8 cellular contexts compared by ENCODE assay signal in the genomic region with DNA sequence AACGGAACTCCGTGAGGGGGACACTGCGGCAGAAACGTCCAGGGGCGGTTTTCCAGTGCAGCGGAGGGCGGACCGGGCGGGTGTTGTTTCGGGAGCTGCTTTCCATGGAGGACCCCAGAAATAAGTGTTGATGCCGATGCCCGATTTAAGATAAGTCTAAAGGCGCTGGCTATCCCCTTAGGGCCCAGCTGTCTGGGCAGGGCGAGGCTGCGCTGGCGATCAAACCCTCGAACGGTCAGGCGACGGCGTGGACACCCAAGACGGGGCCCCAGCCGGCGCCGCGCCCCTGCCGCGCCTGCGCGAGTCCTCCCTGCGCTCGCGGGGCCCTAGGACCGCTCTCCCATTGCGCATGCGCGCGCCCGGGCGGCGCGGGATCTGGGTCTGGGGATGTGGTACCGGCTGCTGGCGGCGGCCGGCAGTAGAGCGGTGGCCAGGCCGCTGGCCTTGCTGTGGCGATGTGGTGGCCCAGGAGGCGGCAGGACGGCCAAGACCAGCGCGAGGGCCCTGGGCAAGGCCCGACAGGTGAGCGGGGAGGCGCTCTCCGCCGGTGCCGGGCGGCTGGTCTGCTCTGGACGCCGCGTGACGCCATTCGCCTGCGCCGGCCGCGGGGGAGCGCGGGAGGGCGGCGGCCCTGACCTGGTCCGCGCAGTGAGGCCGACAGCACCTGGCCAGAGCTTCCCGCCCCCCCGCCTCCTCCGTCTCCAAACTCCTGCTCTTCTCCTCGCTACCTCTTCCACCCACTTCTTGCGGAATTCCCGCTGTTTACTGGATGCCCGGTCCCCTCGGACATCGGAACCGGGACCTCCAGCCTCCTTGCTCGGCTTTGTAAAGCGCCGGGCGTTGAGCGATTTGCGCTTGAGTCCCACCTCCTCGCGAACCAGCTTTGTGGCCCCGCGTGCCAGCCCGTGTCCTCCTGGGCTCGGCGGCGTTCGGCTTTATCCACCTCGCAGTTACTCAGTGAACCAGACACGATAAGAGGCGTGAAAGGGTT. TPM values are rescaled to one million over a fixed set of nuclear protein-coding genes. Genes with fewer than 3 reads are reported as not detected.
DNase-seq lines count a peak whose midpoint lies in the region; FAIRE-seq and TF ChIP-seq lines count a peak whose summit lies in the region.

No MANE protein-coding gene starts in this region.

- TF ChIP-seq CTCF in Loucy (conservative IDR thresholded peaks at IDR 0.05; ENCODE audit: low read length) (no peak), suprapubic skin (IDR thresholded peaks at IDR 0.05) (no peak)

- H3F3A ChIP-seq in Loucy (ENCODE audit: low read depth), result no peaks in the 10 kb centered on the region

- TF ChIP-seq EP300 in suprapubic skin (IDR thresholded peaks at IDR 0.05), result no peak

- H3K36me3 Mint-ChIP-seq in activated naive CD4-positive, alpha-beta T cell treated with anti-CD3 and anti-CD28 coated beads for 36 hours (ENCODE audit: low read depth), result peaks cover 17% of the 10 kb centered on the region

- H3K27me3 ChIP-seq in Loucy (ENCODE audit: insufficient read depth, low read length, poor library complexity, severe bottlenecking) (no peaks in the 10 kb centered on the region), SJSA1 (replicated peaks) (no peaks in the 10 kb centered on the region), suprapubic skin (no peaks in the 10 kb centered on the region)

- no peak for FAIRE-seq in H54 (lab: Jason Lieb, UNC)

- DNase-seq in G401 (ENCODE audit: low spot score) (peak; percentile 88), H54 (ENCODE audit: insufficient read length, low spot score) (peak; percentile 99), SJSA1 (ENCODE audit: low read depth in 1 of 2, low spot score in 2 of 2) (peak; percentile 91 to 97), globus pallidus (ENCODE audit: low spot score) (peak; percentile 91), occipital lobe (lab: John Stamatoyannopoulos, UW) (peak; percentile 83), suprapubic skin (ENCODE audit: low spot score in 2 of 2) (peak; percentile 92)
- peak; percentile 89 for DNase-seq in activated naive CD4-positive, alpha-beta T cell treated with anti-CD3 and anti-CD28 coated beads for 36 hours

- H3K36me3 ChIP-seq in Loucy (ENCODE audit: insufficient read depth, low read length), result no peaks in the 10 kb centered on the region
- H3K36me3 ChIP-seq in SJSA1, result peaks cover 37% of the 10 kb centered on the region
- H3K36me3 ChIP-seq in suprapubic skin, result peaks cover 3% of the 10 kb centered on the region

- H3K79me2 ChIP-seq in Loucy (ENCODE audit: insufficient read depth, low read length), result peaks cover 42% of the 10 kb centered on the region

- H3K4me1 ChIP-seq in Loucy (ENCODE audit: insufficient read depth, low read length, poor library complexity, severe bottlenecking), result peaks cover 19% of the 10 kb centered on the region
- peaks cover 22% of the 10 kb centered on the region for H3K4me1 ChIP-seq in SJSA1 (replicated peaks)
- peaks cover 34% of the 10 kb centered on the region for H3K4me1 ChIP-seq in suprapubic skin

- in situ Hi-C loops in G401 (cut with HindIII; ENCODE audit: low sequenced_read_pairs), result no loop called here

- TF ChIP-seq POLR2A in H54 (IDR thresholded peaks at IDR 0.05; ENCODE audit: low read depth, low read length) (peak; percentile 81), suprapubic skin (IDR thresholded peaks at IDR 0.05) (peak; percentile 61 to 85)

- peak overlapping the region; percentile 98 for H3K4me3 Mint-ChIP-seq in activated naive CD4-positive, alpha-beta T cell treated with anti-CD3 and anti-CD28 coated beads for 36 hours

- H3K4me3 ChIP-seq in Loucy (ENCODE audit: low read length, poor library complexity, severe bottlenecking) (peak overlapping the region; percentile 97), SJSA1 (peak overlapping the region; percentile 99), suprapubic skin (peak overlapping the region; percentile 98)

- H3K9ac ChIP-seq in Loucy (ENCODE audit: low read depth, low read length, poor library complexity, severe bottlenecking), result peak overlapping the region; percentile 94

- H3K27ac ChIP-seq in SJSA1 (peak overlapping the region; percentile 84), suprapubic skin (peak overlapping the region; percentile 91)

- peaks cover 38% of the 10 kb centered on the region for H3K4me1 Mint-ChIP-seq in activated naive CD4-positive, alpha-beta T cell treated with anti-CD3 and anti-CD28 coated beads for 36 hours (ENCODE audit: low read depth)

- peak overlapping the region; percentile 89 for H3K4me2 ChIP-seq in Loucy (ENCODE audit: low read depth, low read length, poor library complexity, severe bottlenecking)

- no peaks in the 10 kb centered on the region for H3K9me2 ChIP-seq in Loucy (replicated peaks; ENCODE audit: low read depth, low read length)

- peak overlapping the region; percentile 93 for H3K27ac Mint-ChIP-seq in activated naive CD4-positive, alpha-beta T cell treated with anti-CD3 and anti-CD28 coated beads for 36 hours

- peak overlapping the region; percentile 95 for H2AFZ ChIP-seq in Loucy (ENCODE audit: low read length)

- under 1% methylated on average over 71 of the region's 104 CpGs for WGBS in suprapubic skin

- H3K9me3 ChIP-seq in Loucy (ENCODE audit: insufficient read depth, low read depth, low read length) (no peaks in the 10 kb centered on the region), SJSA1 (replicated peaks) (no peaks in the 10 kb centered on the region), suprapubic skin (no peaks in the 10 kb centered on the region)

- CTCF ChIA-PET in activated naive CD4-positive, alpha-beta T cell treated with anti-CD3 and anti-CD28 coated beads for 36 hours (lab: Charles Lee), result interaction anchor here (1.5 kb wide), 1 partner anchor 48 kb away, joined by 3 read pairs; no protein-coding TSS in a partner anchor

- peaks cover 11% of the 10 kb centered on the region for H3K9me3 Mint-ChIP-seq in activated naive CD4-positive, alpha-beta T cell treated with anti-CD3 and anti-CD28 coated beads for 36 hours

- intact Hi-C loops in activated naive CD4-positive, alpha-beta T cell treated with anti-CD3 and anti-CD28 coated beads for 36 hours (cut with micrococcal nuclease), result loop anchor here (1.0 kb wide), 3 partner anchors 24 to 105 kb away; partner anchors contain the start of genes DEF8 and PRDM7

- H3K27me3 Mint-ChIP-seq in activated naive CD4-positive, alpha-beta T cell treated with anti-CD3 and anti-CD28 coated beads for 36 hours (ENCODE audit: low read depth), result no peaks in the 10 kb centered on the region

- H4K20me1 ChIP-seq in Loucy (ENCODE audit: insufficient read depth, low read length, poor library complexity, severe bottlenecking), result peaks cover 6% of the 10 kb centered on the region

RNA-seq across cellular contexts. Expression of gene DEF8, which starts 24.0 kb away (rescaled TPM):
- total RNA-seq in G401 (2014; rRNA removed; shearing (Covaris generic)), result 122 and 167 TPM in 2 replicates
- total RNA-seq in SJSA1 (2014; rRNA removed; shearing (Covaris generic)), result 122 and 135 TPM in 2 replicates
- 10 to 100 TPM; 19.7 to 20.1 TPM for total RNA-seq in activated naive CD4-positive, alpha-beta T cell treated with anti-CD3 and anti-CD28 coated beads for 36 hours
- total RNA-seq in occipital lobe (62.9 TPM), suprapubic skin (100 to 1,000 TPM in 2 of 4 donors, 10 to 100 TPM in 2; 89.3 to 107 (median 99.7) TPM)

RNA-seq across cellular contexts. Expression of gene DBNDD1, which starts 46.7 kb away (rescaled TPM):
- total RNA-seq in G401 (2014; rRNA removed; shearing (Covaris generic)), result 21.4 and 21.5 TPM in 2 replicates
- total RNA-seq in SJSA1 (2014; rRNA removed; shearing (Covaris generic)), result 1.3 TPM in 1 of 2 replicates, not detected in the other
- under 1 TPM; 0.60 to 0.67 TPM for total RNA-seq in activated naive CD4-positive, alpha-beta T cell treated with anti-CD3 and anti-CD28 coated beads for 36 hours
- total RNA-seq in occipital lobe (12.3 TPM), suprapubic skin (1 to 10 TPM; 1.2 to 7.5 (median 4.5) TPM)

RNA-seq across cellular contexts. Expression of gene TUBB3, which starts 49.4 kb away (rescaled TPM):
- 264 and 266 TPM in 2 replicates for total RNA-seq in G401 (2014; rRNA removed; shearing (Covaris generic))
- 58.2 and 104 TPM in 2 replicates for total RNA-seq in SJSA1 (2014; rRNA removed; shearing (Covaris generic))
- total RNA-seq in activated naive CD4-positive, alpha-beta T cell treated with anti-CD3 and anti-CD28 coated beads for 36 hours, result under 1 TPM; 0.20 to 0.38 TPM
- total RNA-seq in occipital lobe, result 2,684 TPM
- total RNA-seq in suprapubic skin, result 1 to 10 TPM; 1.2 to 9.2 (median 4.6) TPM

RNA-seq across cellular contexts. Expression of gene MC1R, which starts 53.9 kb away (rescaled TPM):
- total RNA-seq in G401 (2014; rRNA removed; shearing (Covaris generic)), result 17.2 and 20.1 TPM in 2 replicates
- 5.4 and 9.2 TPM in 2 replicates for total RNA-seq in SJSA1 (2014; rRNA removed; shearing (Covaris generic))
- under 1 TPM; 0.45 to 0.49 TPM for total RNA-seq in activated naive CD4-positive, alpha-beta T cell treated with anti-CD3 and anti-CD28 coated beads for 36 hours
- 3.3 TPM for total RNA-seq in occipital lobe
- total RNA-seq in suprapubic skin, result 10 to 100 TPM in 2 of 4 donors, 1 to 10 TPM in 2; 3.6 to 29.3 (median 8.9) TPM

Comparison
In these comparisons a context has a peak if more than half of its experiments do, and no peak if none do; other contexts are left out.
1. Peak in every context shown above with its lines: DNase-seq, H3K4me3 ChIP-seq and H3K27ac ChIP-seq.